16 cellular contexts compared by ENCODE assay signal in the genomic region with DNA sequence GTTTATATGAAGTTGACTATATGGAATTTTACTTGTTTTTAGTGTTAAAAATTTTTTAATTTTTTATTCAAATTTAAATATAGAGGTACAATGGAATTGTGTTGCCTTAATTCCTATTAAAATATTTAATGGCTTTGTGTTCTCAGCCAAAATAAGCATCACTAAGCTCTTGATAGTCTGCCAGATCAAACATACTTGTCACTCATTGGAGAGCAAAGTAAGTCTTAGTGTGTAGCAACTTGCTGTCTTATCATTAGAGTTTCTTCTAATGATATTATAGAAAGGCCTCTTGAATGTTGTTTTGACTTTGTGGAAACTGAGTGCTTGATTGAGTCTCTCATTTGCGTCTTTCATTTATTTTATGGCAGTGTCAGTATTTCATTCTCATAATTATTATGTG. TPM values are rescaled to one million over a fixed set of nuclear protein-coding genes. Genes with fewer than 3 reads are reported as not detected.
DNase-seq lines count a peak whose midpoint lies in the region; ATAC-seq and TF ChIP-seq lines count a peak whose summit lies in the region.
"Had no signal": no experiment of that assay in that cellular context is flagged by ENCODE, and none has a peak within 500 bp of the region (broad histone marks: within the 10 kb centered on the region; RNA-seq: fewer than 3 reads in every experiment).

No MANE protein-coding gene starts in this region.

- CTCF ChIA-PET in WTC11 (lab: Charles Lee): no interaction called here

- TF ChIP-seq CTCF in WTC11 (IDR thresholded peaks at IDR 0.05): no peak

- H3K27me3 Mint-ChIP-seq in WTC11 (ENCODE audit: low read depth): no peaks in the 10 kb centered on the region
- no peaks in the 10 kb centered on the region for H3K27me3 Mint-ChIP-seq in activated naive CD8-positive, alpha-beta T cell treated with anti-CD3 and anti-CD28 coated beads for 36 hours

- peak overlapping the region; percentile 61 to 70 for H3K27ac Mint-ChIP-seq in activated naive CD4-positive, alpha-beta T cell treated with anti-CD3 and anti-CD28 coated beads, Interleukin-2, amount 50 U/mL, for 72 hours
- peak overlapping the region; percentile 98 for H3K27ac Mint-ChIP-seq in WTC11
- no peak overlapping the region for H3K27ac Mint-ChIP-seq in activated naive CD8-positive, alpha-beta T cell treated with anti-CD3 and anti-CD28 coated beads for 36 hours

- H3K4me3 Mint-ChIP-seq in WTC11: no peak overlapping the region
- H3K4me3 Mint-ChIP-seq in activated naive CD8-positive, alpha-beta T cell treated with anti-CD3 and anti-CD28 coated beads for 36 hours: no peak overlapping the region

- H3K36me3 Mint-ChIP-seq in activated naive CD4-positive, alpha-beta T cell treated with anti-CD3 and anti-CD28 coated beads, Interleukin-2, amount 50 U/mL, for 72 hours: peaks cover 12 to 20% of the 10 kb centered on the region in 2 donors
- H3K36me3 Mint-ChIP-seq in WTC11: peaks cover 66% of the 10 kb centered on the region
- H3K36me3 Mint-ChIP-seq in activated naive CD8-positive, alpha-beta T cell treated with anti-CD3 and anti-CD28 coated beads for 36 hours: peaks cover 14% of the 10 kb centered on the region

- peaks cover 60% of the 10 kb centered on the region for H3K4me1 Mint-ChIP-seq in WTC11
- H3K4me1 Mint-ChIP-seq in activated naive CD8-positive, alpha-beta T cell treated with anti-CD3 and anti-CD28 coated beads for 36 hours: peaks cover 2% of the 10 kb centered on the region

- H3K9me3 Mint-ChIP-seq in activated naive CD4-positive, alpha-beta T cell treated with anti-CD3 and anti-CD28 coated beads, Interleukin-2, amount 50 U/mL, for 72 hours: no peaks in the 10 kb centered on the region
- H3K9me3 Mint-ChIP-seq in WTC11: no peaks in the 10 kb centered on the region
- no peaks in the 10 kb centered on the region for H3K9me3 Mint-ChIP-seq in activated naive CD8-positive, alpha-beta T cell treated with anti-CD3 and anti-CD28 coated beads for 36 hours

- DNase-seq in activated naive CD4-positive, alpha-beta T cell treated with anti-CD3 and anti-CD28 coated beads, Interleukin-2, amount 50 U/mL, for 72 hours (ENCODE audit: low spot score in 2 of 2): no peak
- no peak for DNase-seq in activated naive CD4-positive, alpha-beta T cell treated with Interleukin-2 at 50 U/mL for 16 hours
- DNase-seq in WTC11 (ENCODE audit: low spot score) (no peak), iris pigment epithelial cell (ENCODE audit: low read depth) (peak; percentile 23)
- DNase-seq in activated naive CD8-positive, alpha-beta T cell treated with anti-CD3 and anti-CD28 coated beads for 36 hours: no peak
- DNase-seq: Calu3, DMS53, HCEC 1CT, MV-4-11, NCI-H1436, NCI-H2029, NCI-H2171, NCI-H446, PC-9 had no signal

- POLR2A ChIA-PET in WTC11 (lab: Charles Lee): interaction anchor here (1.2 kb wide), 1 partner anchor 8 kb away, joined by 3 read pairs; no protein-coding TSS in a partner anchor

- ATAC-seq in activated naive CD4-positive, alpha-beta T cell treated with anti-CD3 and anti-CD28 coated beads, Interleukin-2, amount 50 U/mL, for 72 hours: no peak
- ATAC-seq in WTC11: no peak
- no peak for ATAC-seq in GM21529 (IDR thresholded peaks at IDR 0.05; ENCODE audit: unreplicated experiment)
- ATAC-seq in HG03280 (IDR thresholded peaks at IDR 0.05; ENCODE audit: unreplicated experiment): no peak

TF ChIP-seq in WTC11, 78 proteins besides CTCF, POLR2A, EP300 and RAD21:
- no peak for TF ChIP-seq STAT6 (CRISPR knock-in tag; conservative IDR thresholded peaks at IDR 0.05; ENCODE audit: low read depth)
- no peak for TF ChIP-seq CBFB (CRISPR knock-in tag; IDR thresholded peaks at IDR 0.05; ENCODE audit: low read depth)
- no peak for TF ChIP-seq RORB (CRISPR knock-in tag; IDR thresholded peaks at IDR 0.05)
- no peak for TF ChIP-seq ZNF138 (CRISPR knock-in tag; conservative IDR thresholded peaks at IDR 0.05)
- TF ChIP-seq SP1 (CRISPR knock-in tag; conservative IDR thresholded peaks at IDR 0.05): no peak
- TF ChIP-seq GRHL2 (CRISPR knock-in tag; IDR thresholded peaks at IDR 0.05; ENCODE audit: insufficient replicate concordance, severe bottlenecking): no peak
- no peak for TF ChIP-seq CREM (CRISPR knock-in tag; IDR thresholded peaks at IDR 0.05)
- no peak for TF ChIP-seq ZBTB21 (CRISPR knock-in tag; IDR thresholded peaks at IDR 0.05; ENCODE audit: borderline replicate concordance)
- no peak for TF ChIP-seq OVOL2 (CRISPR knock-in tag; IDR thresholded peaks at IDR 0.05; ENCODE audit: borderline replicate concordance)
- TF ChIP-seq EMX1 (CRISPR knock-in tag; IDR thresholded peaks at IDR 0.05): no peak

RNA-seq across cellular contexts. Expression of gene SFSWAP, which starts 10.7 kb away (rescaled TPM):
- 10 to 100 TPM; 54.9 to 64.0 TPM for total RNA-seq in activated naive CD4-positive, alpha-beta T cell treated with anti-CD3 and anti-CD28 coated beads, Interleukin-2, amount 50 U/mL, for 72 hours
- total RNA-seq in WTC11 (2021): 59.4 to 76.3 TPM (median 63.4 TPM) in 3 replicates
- total RNA-seq in activated naive CD8-positive, alpha-beta T cell treated with anti-CD3 and anti-CD28 coated beads for 36 hours: 10 to 100 TPM; 51.1 to 57.4 TPM
